In the genomic region with DNA sequence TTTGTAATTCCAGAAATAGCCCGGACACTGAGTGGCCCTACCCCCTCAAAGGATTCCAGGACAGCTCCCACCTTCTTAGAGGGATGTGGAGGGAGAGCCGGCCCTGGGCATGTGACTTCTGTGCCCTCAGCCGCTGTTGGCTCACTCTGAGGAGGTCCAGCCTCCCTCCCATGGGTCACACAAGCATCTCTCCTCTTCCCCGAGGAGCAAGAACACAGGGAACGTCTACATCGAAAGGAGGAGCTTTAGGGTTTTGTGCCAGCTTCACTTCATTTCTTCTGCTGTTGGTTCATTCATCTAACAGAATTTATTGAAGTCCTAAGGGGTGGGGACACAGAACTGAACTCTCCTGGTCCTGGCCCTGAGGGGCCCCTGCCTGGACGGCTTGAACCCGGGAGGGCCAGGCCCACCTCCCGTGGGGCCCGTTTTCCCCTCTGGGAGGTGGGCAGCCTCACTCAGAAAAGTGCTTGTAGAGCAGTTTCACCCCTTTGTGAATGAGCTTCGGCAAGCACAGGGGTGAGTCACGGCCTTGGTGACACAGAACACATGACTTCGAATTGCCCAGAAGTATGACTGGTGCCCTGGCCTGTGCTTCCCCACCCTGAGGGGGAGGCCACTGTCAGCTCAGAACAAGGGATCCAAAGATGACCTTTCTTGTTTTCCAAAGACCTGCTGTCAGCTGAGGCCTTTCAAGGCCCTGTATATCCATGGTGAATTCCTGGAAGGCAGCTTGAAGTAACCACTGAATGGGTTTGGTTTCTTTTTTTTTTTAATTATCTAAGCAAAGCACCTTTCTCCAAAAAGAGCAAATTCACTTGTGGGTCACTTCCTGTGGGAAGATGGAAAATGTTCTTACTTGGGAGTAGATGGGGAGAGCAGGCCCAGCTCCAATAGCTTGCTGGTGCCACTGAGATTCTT, we compare ENCODE assay signal across 8 cellular contexts. TPM values are rescaled to one million over a fixed set of nuclear protein-coding genes. Genes with fewer than 3 reads are reported as not detected.
DNase-seq lines count a peak whose midpoint lies in the region; ATAC-seq, FAIRE-seq and TF ChIP-seq lines count a peak whose summit lies in the region.

No MANE protein-coding gene starts in this region.

- dilution Hi-C loops in IMR-90 (cut with HindIII; ENCODE audit: low sequenced_read_pairs, unreplicated experiment) (no loop called here), endothelial cell of umbilical vein (cut with MboI; ENCODE audit: extremely low pct_ligation_motif_present, low sequenced_read_pairs) (no loop called here)

- peak overlapping the region; percentile 95 for H2BK5ac ChIP-seq in IMR-90 (ENCODE audit: low read depth, low read length, poor library complexity, severe bottlenecking)

- H3K27me3 ChIP-seq in IMR-90 (ENCODE audit: control insufficient read depth, insufficient read depth, low read length) (no peaks in the 10 kb centered on the region), endothelial cell of umbilical vein (ENCODE audit: control insufficient read depth in 2 of 2, insufficient read depth in 2 of 2, low read length in 2 of 2) (no peaks in the 10 kb centered on the region), subcutaneous abdominal adipose tissue (ENCODE audit: control insufficient read depth in 5 of 5, insufficient read depth in 4 of 5, low read length in 5 of 5) (peaks cover 0 to 4% (median 0%) of the 10 kb centered on the region in 5 donors)

- H3K36me3 Mint-ChIP-seq in Calu3 (ENCODE audit: insufficient read depth, unreplicated experiment) = no peaks in the 10 kb centered on the region
- no peaks in the 10 kb centered on the region for H3K36me3 Mint-ChIP-seq in activated CD4-positive, alpha-beta memory T cell treated with anti-CD3 and anti-CD28 coated beads, Interleukin-2, amount 10 ng/mL, durations not matched to agents 7 days and 5 days (ENCODE audit: low read depth)
- H3K36me3 Mint-ChIP-seq in natural killer cell treated with Interleukin-12 subunit alpha and Interleukin-12 subunit beta and Interleukin-15 and Interleukin-18, amount 100 ng/mL, for 72 hours = no peaks in the 10 kb centered on the region

- peak; percentile 95 for FAIRE-seq in endothelial cell of umbilical vein (lab: Jason Lieb, UNC)

- no peaks in the 10 kb centered on the region for H3K79me2 ChIP-seq in endothelial cell of umbilical vein (ENCODE audit: control insufficient read depth, insufficient read depth, low read length)

- 0 out of 4 replicates have a peak, but pooled peaks cover 0 to 4% of the 10 kb centered on the region in 2 experiments for H3K79me1 ChIP-seq in IMR-90 (ENCODE audit: low read depth in 1 of 2, low read length in 2 of 2)

- H3K4me1 ChIP-seq in IMR-90 (ENCODE audit: control insufficient read depth, insufficient read depth, low read length) = peaks cover 38% of the 10 kb centered on the region
- H3K4me1 ChIP-seq in endothelial cell of umbilical vein (ENCODE audit: control insufficient read depth, extremely low read depth, insufficient read depth, low read length) = peaks cover 27% of the 10 kb centered on the region
- H3K4me1 ChIP-seq in subcutaneous abdominal adipose tissue (ENCODE audit: control insufficient read depth in 5 of 5, insufficient read depth in 5 of 5, low read length in 5 of 5) = peaks cover 7 to 54% (median 52%) of the 10 kb centered on the region in 5 donors

- peaks cover 41% of the 10 kb centered on the region for H3K4me1 Mint-ChIP-seq in Calu3 (ENCODE audit: low read depth, unreplicated experiment)
- H3K4me1 Mint-ChIP-seq in activated CD4-positive, alpha-beta memory T cell treated with anti-CD3 and anti-CD28 coated beads, Interleukin-2, amount 10 ng/mL, durations not matched to agents 7 days and 5 days = peaks cover 33% of the 10 kb centered on the region
- peaks cover 30 to 32% of the 10 kb centered on the region in 2 donors for H3K4me1 Mint-ChIP-seq in natural killer cell treated with Interleukin-12 subunit alpha and Interleukin-12 subunit beta and Interleukin-15 and Interleukin-18, amount 100 ng/mL, for 72 hours (ENCODE audit: low read depth in 2 of 2)

- H3K4me2 ChIP-seq in IMR-90 (ENCODE audit: low read depth, low read length) (peak overlapping the region; percentile 11; the same call in 1 of the 2 replicates), endothelial cell of umbilical vein (ENCODE audit: insufficient read depth, low read length) (no peak overlapping the region)

- TF ChIP-seq POLR2A in IMR-90 (IDR thresholded peaks at IDR 0.05; ENCODE audit: low read depth, low read length) (no peak), endothelial cell of umbilical vein (IDR thresholded peaks at IDR 0.05; ENCODE audit: low read depth, low read length) (no peak)

- no peak overlapping the region for H3K4me3 Mint-ChIP-seq in Calu3 (ENCODE audit: low read depth, unreplicated experiment)
- no peak overlapping the region for H3K4me3 Mint-ChIP-seq in activated CD4-positive, alpha-beta memory T cell treated with anti-CD3 and anti-CD28 coated beads, Interleukin-2, amount 10 ng/mL, durations not matched to agents 7 days and 5 days
- peak overlapping the region; percentile 87 for H3K4me3 Mint-ChIP-seq in natural killer cell treated with Interleukin-12 subunit alpha and Interleukin-12 subunit beta and Interleukin-15 and Interleukin-18, amount 100 ng/mL, for 72 hours

- peak overlapping the region; percentile 96 for H2BK20ac ChIP-seq in IMR-90 (ENCODE audit: low read depth, low read length)

- H3K4me3 ChIP-seq in IMR-90 (ENCODE audit: insufficient read depth, low read depth, low read length) (no peak overlapping the region), endothelial cell of umbilical vein (replicated peaks in 1 of 3; ENCODE audit: insufficient read depth in 1 of 3, low read depth in 1 of 3, low read length in 3 of 3) (no peak overlapping the region), subcutaneous abdominal adipose tissue (ENCODE audit: low read depth in 1 of 5, low read length in 5 of 5) (no peak overlapping the region)

- peak overlapping the region; percentile 98 for H3K4ac ChIP-seq in IMR-90 (ENCODE audit: low read depth, low read length)

- intact Hi-C loops in Calu3 (cut with micrococcal nuclease; ENCODE audit: unreplicated experiment) = loop anchor here (5.0 kb wide), 1 partner anchor 33 kb away; no protein-coding TSS in a partner anchor
- intact Hi-C loops in IMR-90 (cut with micrococcal nuclease) = no loop called here
- intact Hi-C loops in endothelial cell of umbilical vein (cut with micrococcal nuclease) = loop anchor here (1.0 to 2.0 kb wide), 3 partner anchors 19 to 73 kb away; a partner anchor contains a TSS

- no peaks in the 10 kb centered on the region for H3K9me3 Mint-ChIP-seq in Calu3 (ENCODE audit: low read depth, unreplicated experiment)
- no peaks in the 10 kb centered on the region for H3K9me3 Mint-ChIP-seq in activated CD4-positive, alpha-beta memory T cell treated with anti-CD3 and anti-CD28 coated beads, Interleukin-2, amount 10 ng/mL, durations not matched to agents 7 days and 5 days
- no peaks in the 10 kb centered on the region for H3K9me3 Mint-ChIP-seq in natural killer cell treated with Interleukin-12 subunit alpha and Interleukin-12 subunit beta and Interleukin-15 and Interleukin-18, amount 100 ng/mL, for 72 hours

- H4K20me1 ChIP-seq in IMR-90 (ENCODE audit: insufficient read depth, low read length) = no peaks in the 10 kb centered on the region
- no peaks in the 10 kb centered on the region for H4K20me1 ChIP-seq in endothelial cell of umbilical vein (replicated peaks; ENCODE audit: control insufficient read depth, extremely low read depth, insufficient read depth, low read length)

- peak overlapping the region; percentile 96 for H4K91ac ChIP-seq in IMR-90 (ENCODE audit: insufficient read depth, low read depth, low read length)

- CTCF ChIA-PET in Calu3 (lab: Charles Lee) = interaction anchor here (0.8 to 1.5 kb wide), 6 partner anchors 9 to 151 kb away, joined by 3 to 8 read pairs (median 4); a partner anchor contains a TSS
- CTCF ChIA-PET in IMR-90 (lab: Yijun Ruan, JAX) = interaction anchor here (0.7 to 1.6 kb wide), 3 partner anchors 13 to 40 kb away, joined by 3 to 5 read pairs (median 3); a partner anchor contains a TSS
- CTCF ChIA-PET in activated CD4-positive, alpha-beta memory T cell treated with anti-CD3 and anti-CD28 coated beads, Interleukin-2, amount 10 ng/mL, durations not matched to agents 7 days and 5 days (lab: Charles Lee) = interaction anchor here (1.2 to 1.7 kb wide), 5 partner anchors 9 to 73 kb away, joined by 3 to 11 read pairs (median 3); a partner anchor contains a TSS
- CTCF ChIA-PET in endothelial cell of umbilical vein (lab: Charles Lee) = interaction anchor here (0.9 to 1.9 kb wide), 9 partner anchors 9 to 150 kb away, joined by 3 to 10 read pairs (median 5); a partner anchor contains a TSS

- no peaks in the 10 kb centered on the region for H3K9me3 ChIP-seq in IMR-90 (ENCODE audit: control insufficient read depth, insufficient read depth, low read length)
- no peaks in the 10 kb centered on the region for H3K9me3 ChIP-seq in endothelial cell of umbilical vein (replicated peaks; ENCODE audit: control insufficient read depth, insufficient read depth, low read length)
- peaks cover 0 to 3% (median 0%) of the 10 kb centered on the region in 5 donors for H3K9me3 ChIP-seq in subcutaneous abdominal adipose tissue (ENCODE audit: control insufficient read depth in 5 of 5, low read length in 5 of 5)

- TF ChIP-seq RAD21 in IMR-90 (IDR thresholded peaks at IDR 0.05; ENCODE audit: low read length) = no peak

- H3K27ac Mint-ChIP-seq in Calu3 (ENCODE audit: unreplicated experiment) = peak overlapping the region; percentile 60
- peak overlapping the region; percentile 66 for H3K27ac Mint-ChIP-seq in activated CD4-positive, alpha-beta memory T cell treated with anti-CD3 and anti-CD28 coated beads, Interleukin-2, amount 10 ng/mL, durations not matched to agents 7 days and 5 days
- peak overlapping the region; percentile 96 to 100 for H3K27ac Mint-ChIP-seq in natural killer cell treated with Interleukin-12 subunit alpha and Interleukin-12 subunit beta and Interleukin-15 and Interleukin-18, amount 100 ng/mL, for 72 hours

- peak overlapping the region; percentile 48 for H2AK9ac ChIP-seq in IMR-90 (replicated peaks; ENCODE audit: low read depth, low read length, poor library complexity)

- WGBS in IMR-90 (ENCODE audit: extremely low coverage in 2 of 2, insufficient read length in 1 of 2), 2 experiments = 26% methylated on average over 7 of the region's 13 CpGs; no CpG with 5 or more reads in 1 of the 2 experiments

- no peak for TF ChIP-seq CTCF in Calu3 (IDR thresholded peaks at IDR 0.05; ENCODE audit: unreplicated experiment)
- TF ChIP-seq CTCF in IMR-90 (conservative IDR thresholded peaks at IDR 0.05; ENCODE audit: low read depth, low read length) = no peak
- no peak for TF ChIP-seq CTCF in endothelial cell of umbilical vein (IDR thresholded peaks at IDR 0.05; ENCODE audit: extremely low read depth in 1 of 2, insufficient read depth in 1 of 2, low read depth in 1 of 2, low read length in 2 of 2)

- BruUV-seq in Calu3 (replicated peaks; lab: Mats Ljungman, UMichigan) (no TSS peak), IMR-90 (replicated peaks; lab: Mats Ljungman, UMichigan) (no TSS peak), endothelial cell of umbilical vein (replicated peaks; lab: Mats Ljungman, UMichigan) (TSS peak; percentile 45)

- H4K5ac ChIP-seq in IMR-90 (ENCODE audit: low read depth, low read length) = peak overlapping the region; percentile 86

- peak; percentile 73 for DNase-seq in Calu3
- peak; percentile 92 for DNase-seq in IMR-90
- peak; percentile 76 for DNase-seq in activated CD4-positive, alpha-beta memory T cell treated with anti-CD3 and anti-CD28 coated beads, Interleukin-2, amount 10 ng/mL, durations not matched to agents 7 days and 5 days
- DNase-seq in endothelial cell of umbilical vein (ENCODE audit: low read depth, low spot score) = peak; percentile 84
- DNase-seq in natural killer cell treated with Interleukin-12 subunit alpha and Interleukin-12 subunit beta and Interleukin-15 and Interleukin-18, amount 100 ng/mL, for 72 hours (ENCODE audit: low spot score) = peak; percentile 89

- H3K27ac ChIP-seq in IMR-90 (ENCODE audit: insufficient read depth, low read length) = peak overlapping the region; percentile 74
- peak overlapping the region; percentile 31 for H3K27ac ChIP-seq in endothelial cell of umbilical vein (ENCODE audit: insufficient read depth, low read depth, low read length)
- peak overlapping the region; percentile 71 for H3K27ac ChIP-seq in subcutaneous abdominal adipose tissue (ENCODE audit: low read depth, low read length)

- H3K9ac ChIP-seq in IMR-90 (ENCODE audit: low read depth, low read length) (peak overlapping the region; percentile 47; the same call in 1 of the 2 replicates), endothelial cell of umbilical vein (replicated peaks; ENCODE audit: extremely low read depth, insufficient read depth, low read length) (no peak overlapping the region), subcutaneous abdominal adipose tissue (ENCODE audit: low read length in 5 of 5) (peak overlapping the region in 2 of 5 donors; percentile 42 to 67)

- peak overlapping the region; percentile 98 for H2BK120ac ChIP-seq in IMR-90 (ENCODE audit: low read depth, low read length)

- H3K36me3 ChIP-seq in IMR-90 (ENCODE audit: control insufficient read depth, insufficient read depth, low read length) (no peaks in the 10 kb centered on the region), endothelial cell of umbilical vein (ENCODE audit: control insufficient read depth in 2 of 2, extremely low read depth in 1 of 2, insufficient read depth in 2 of 2, low read length in 2 of 2) (no peaks in the 10 kb centered on the region), subcutaneous abdominal adipose tissue (ENCODE audit: control insufficient read depth in 5 of 5, insufficient read depth in 5 of 5, low read length in 5 of 5) (no peaks in the 10 kb centered on the region)

- POLR2A ChIA-PET in IMR-90 (lab: Charles Lee; ENCODE audit: unreplicated experiment) = interaction anchor here (0.6 kb wide), 1 partner anchor 73 kb away, joined by 5 read pairs; a partner anchor contains a TSS
- POLR2A ChIA-PET in activated CD4-positive, alpha-beta memory T cell treated with anti-CD3 and anti-CD28 coated beads, Interleukin-2, amount 10 ng/mL, durations not matched to agents 7 days and 5 days (lab: Charles Lee) = interaction anchor here (0.5 to 2.6 kb wide), 9 partner anchors 9 to 80 kb away, joined by 3 to 26 read pairs (median 7); a partner anchor contains a TSS
- POLR2A ChIA-PET in endothelial cell of umbilical vein (lab: Charles Lee) = interaction anchor here (1.3 kb wide), 1 partner anchor 39 kb away, joined by 13 read pairs; a partner anchor contains a TSS

- H3K9me1 ChIP-seq in IMR-90 (ENCODE audit: insufficient read depth, low read length) = peaks cover 33% of the 10 kb centered on the region
- H3K9me1 ChIP-seq in endothelial cell of umbilical vein (replicated peaks; ENCODE audit: control insufficient read depth, extremely low read depth, insufficient read depth, low read length) = no peaks in the 10 kb centered on the region

- peak overlapping the region; percentile 97 for H3K14ac ChIP-seq in IMR-90 (replicated peaks; ENCODE audit: low read depth, low read length)

- peak; percentile 85 for ATAC-seq in IMR-90 (ENCODE audit: low read depth)
- peak; percentile 95 to 97 for ATAC-seq in natural killer cell treated with Interleukin-12 subunit alpha and Interleukin-12 subunit beta and Interleukin-15 and Interleukin-18, amount 100 ng/mL, for 72 hours
- ATAC-seq in GM19455 (IDR thresholded peaks at IDR 0.05; ENCODE audit: unreplicated experiment) = no peak
- no peak for ATAC-seq in HG03097 (IDR thresholded peaks at IDR 0.05; ENCODE audit: low FRiP score, unreplicated experiment)

- peak overlapping the region; percentile 61; the same call in 1 of the 2 replicates for H3K56ac ChIP-seq in IMR-90 (ENCODE audit: extremely low read depth, insufficient read depth, low read length)

- H4K8ac ChIP-seq in IMR-90 (ENCODE audit: low read depth in 2 of 2, low read length in 2 of 2) = peak overlapping the region; percentile 75 to 96

- peak overlapping the region; percentile 91 for H3K23ac ChIP-seq in IMR-90 (ENCODE audit: low read depth, low read length)

- no peaks in the 10 kb centered on the region for H3K27me3 Mint-ChIP-seq in Calu3 (ENCODE audit: unreplicated experiment)
- no peaks in the 10 kb centered on the region for H3K27me3 Mint-ChIP-seq in activated CD4-positive, alpha-beta memory T cell treated with anti-CD3 and anti-CD28 coated beads, Interleukin-2, amount 10 ng/mL, durations not matched to agents 7 days and 5 days
- no peaks in the 10 kb centered on the region for H3K27me3 Mint-ChIP-seq in natural killer cell treated with Interleukin-12 subunit alpha and Interleukin-12 subunit beta and Interleukin-15 and Interleukin-18, amount 100 ng/mL, for 72 hours

- H2AFZ ChIP-seq in IMR-90 (replicated peaks; ENCODE audit: low read length, poor library complexity) (peak overlapping the region; percentile 82), endothelial cell of umbilical vein (ENCODE audit: low read depth, low read length) (peak overlapping the region; percentile 41)

- in situ Hi-C loops in IMR-90 (cut with MboI; ENCODE audit: low sequenced_read_pairs) = no loop called here

- H2AK5ac ChIP-seq in IMR-90 (ENCODE audit: low read depth, low read length) = peak overlapping the region; percentile 100

- peak overlapping the region; percentile 98 for H2BK15ac ChIP-seq in IMR-90 (ENCODE audit: low read depth, low read length)

- H3K18ac ChIP-seq in IMR-90 (ENCODE audit: low read depth, low read length) = peak overlapping the region; percentile 86

RNA-seq across cellular contexts. Expression of a gene that starts 39.2 kb away (rescaled TPM):
- total RNA-seq in Calu3 (2022) (111 TPM in 2 replicates), IMR-90 (2012; rRNA removed) (97.1 and 102 TPM in 2 replicates), endothelial cell of umbilical vein (52.5 and 55.7 TPM in 2 replicates)
- polyA plus RNA-seq in IMR-90 (2012; rRNA removed) (71.1 and 76.5 TPM in 2 replicates), endothelial cell of umbilical vein (80.3 and 82.8 TPM in 2 replicates)
- 88.2 and 125 TPM in 2 replicates for polyA plus RNA-seq in IMR-90 (2012; cell fraction: cytosol; rRNA removed)
- polyA plus RNA-seq in IMR-90 (2012; cell fraction: nucleus; rRNA removed; ENCODE audit: low replicate concordance) = 272 and 345 TPM in 2 replicates
- 100 to 1,000 TPM; 102 to 109 TPM for total RNA-seq in activated CD4-positive, alpha-beta memory T cell treated with anti-CD3 and anti-CD28 coated beads, Interleukin-2, amount 10 ng/mL, durations not matched to agents 7 days and 5 days
- 59.3 and 76.4 TPM in 2 replicates for polyA plus RNA-seq in endothelial cell of umbilical vein (2011; cell fraction: cytosol; rRNA removed)
- 246 and 311 TPM in 2 replicates for polyA plus RNA-seq in endothelial cell of umbilical vein (2011; cell fraction: nucleus; rRNA removed)
- 41.8 and 54.3 TPM in 2 replicates for polyA plus RNA-seq in endothelial cell of umbilical vein (2012)
- 118 and 161 TPM in 2 replicates for polyA minus RNA-seq in endothelial cell of umbilical vein
- 147 TPM for polyA minus RNA-seq in endothelial cell of umbilical vein (2011; cell fraction: cytosol; rRNA and poly(A)+ RNA removed)
- 215 and 321 TPM in 2 replicates for polyA minus RNA-seq in endothelial cell of umbilical vein (2011; cell fraction: nucleus; rRNA and poly(A)+ RNA removed)
- total RNA-seq in natural killer cell treated with Interleukin-12 subunit alpha and Interleukin-12 subunit beta and Interleukin-15 and Interleukin-18, amount 100 ng/mL, for 72 hours = 1,000 to 10,000 TPM; 1,092 to 1,804 TPM

Comparison
In these comparisons a context has a peak if more than half of its experiments do, and no peak if none do; other contexts are left out.
1. ATAC-seq: peak in IMR-90 (single experiment) and natural killer cell treated with Interleukin-12 subunit alpha and Interleukin-12 subunit beta and Interleukin-15 and Interleukin-18, amount 100 ng/mL, for 72 hours (2 of 2); none in GM19455 (single experiment) and HG03097 (single experiment).
2. Peak in every context shown above with its lines, with median percentiles within 50 percentile points of each other: DNase-seq, H3K27ac Mint-ChIP-seq and H3K27ac ChIP-seq.